8 cellular contexts compared by ENCODE assay signal in the genomic region with DNA sequence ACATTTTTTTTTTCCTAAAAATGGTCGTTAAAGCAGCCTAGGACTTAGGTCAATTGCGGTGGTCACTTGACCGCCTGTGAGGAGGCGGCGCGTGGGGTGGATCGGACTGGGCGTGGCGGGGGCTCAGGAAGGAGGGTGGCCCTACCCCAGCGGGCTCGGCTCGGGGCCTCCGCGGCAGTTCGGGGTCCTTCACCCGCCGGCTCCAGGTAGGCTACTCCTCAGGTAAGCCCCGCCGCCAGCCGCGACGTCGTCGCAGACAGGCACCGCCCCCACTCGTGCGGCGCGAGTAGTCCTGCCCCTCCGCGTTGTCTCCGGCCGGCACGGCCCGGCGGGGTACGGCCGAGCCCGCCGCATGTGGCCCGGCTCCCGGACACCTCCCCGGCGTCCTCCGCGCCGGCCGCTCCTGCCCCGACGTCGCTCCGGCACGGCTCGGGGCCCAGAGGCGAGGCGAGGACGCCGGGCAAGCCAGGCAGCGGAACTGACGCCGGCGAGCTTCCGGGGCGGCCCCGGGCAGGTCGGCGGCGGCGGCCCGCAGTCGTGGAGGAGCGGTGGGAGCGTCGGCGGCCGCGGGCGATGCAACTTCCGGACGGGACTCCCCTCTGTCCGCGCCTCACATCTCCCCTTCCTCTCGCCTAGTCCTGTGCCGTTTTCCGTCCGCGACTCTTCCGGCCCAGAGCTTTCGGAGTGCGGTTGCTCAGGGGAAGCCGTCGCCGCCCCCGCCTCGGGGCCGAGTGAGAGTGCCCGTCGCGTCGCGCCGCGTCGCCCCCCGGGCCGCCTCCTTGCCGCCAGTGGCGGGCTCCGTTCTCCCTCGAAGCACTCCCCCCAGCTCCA. TPM values are rescaled to one million over a fixed set of nuclear protein-coding genes. Genes with fewer than 3 reads are reported as not detected.
A peak's percentile ranks its signal among the peaks of the same experiment; 100 is the strongest.
DNase-seq lines count a peak whose midpoint lies in the region; ATAC-seq and TF ChIP-seq lines count a peak whose summit lies in the region.

A gene (plus strand): TSS at position 513 of the 831 bp plus-strand sequence. CDS start 322 bp downstream, outside the sequence.

- intact Hi-C loops in left ventricle myocardium superior (cut with micrococcal nuclease): no loop called here
- intact Hi-C loops in prostate gland (cut with DNase I): loop anchor here (2.0 kb wide), 1 partner anchor 158 kb away; a partner anchor contains a TSS
- intact Hi-C loops in upper lobe of right lung (cut with DNase I): no loop called here

- 0% methylated on average over 61 of the region's 110 CpGs for WGBS in prostate gland

- peak within 1 kb of the TSS; percentile 93 for H3K4me3 Mint-ChIP-seq in T-helper 17 cell

- H3K27me3 ChIP-seq in prostate gland (replicated peaks; ENCODE audit: insufficient read depth): no peaks in the 10 kb centered on the region
- no peaks in the 10 kb centered on the region for H3K27me3 ChIP-seq in upper lobe of right lung

- H3K4me3 ChIP-seq in prostate gland: peak within 1 kb of the TSS; percentile 79
- peak within 1 kb of the TSS; percentile 92 for H3K4me3 ChIP-seq in upper lobe of right lung

- H3K9me3 ChIP-seq in T-helper 17 cell (ENCODE audit: control insufficient read depth, low read length, poor library complexity, severe bottlenecking) (no peaks in the 10 kb centered on the region), prostate gland (no peaks in the 10 kb centered on the region), upper lobe of right lung (no peaks in the 10 kb centered on the region)

- H3K27me3 Mint-ChIP-seq in T-helper 17 cell: no peaks in the 10 kb centered on the region

- DNase-seq in NCI-H1694 (lab: John Stamatoyannopoulos, UW) (peak; percentile 74), T-helper 17 cell (peak; percentile 79 to 82 (median 80)), amniotic stem cell (lab: John Stamatoyannopoulos, UW) (peak; percentile 37), left ventricle myocardium superior (peak; percentile 90), prostate gland (ENCODE audit: low spot score) (peak; percentile 78), upper lobe of right lung (peak; percentile 96)

- H3K4me1 ChIP-seq in prostate gland (replicated peaks) (no peaks in the 10 kb centered on the region), upper lobe of right lung (peaks cover 26% of the 10 kb centered on the region)

- H3K4me1 Mint-ChIP-seq in T-helper 17 cell: peaks cover 14% of the 10 kb centered on the region

- peak; percentile 98 for TF ChIP-seq POLR2A in GM15510 (IDR thresholded peaks at IDR 0.05; ENCODE audit: borderline replicate concordance, extremely low read depth, insufficient read length)
- peak; percentile 67 for TF ChIP-seq POLR2A in prostate gland (IDR thresholded peaks at IDR 0.05)

- H3K27ac ChIP-seq in prostate gland (peak within 1 kb of the TSS; percentile 97), upper lobe of right lung (peak within 1 kb of the TSS; percentile 99)

- peak within 1 kb of the TSS; percentile 95 for H3K27ac Mint-ChIP-seq in T-helper 17 cell

- ATAC-seq in HG02885 (IDR thresholded peaks at IDR 0.05; ENCODE audit: poor library complexity, unreplicated experiment): peak; percentile 85
- ATAC-seq in T-helper 17 cell: peak; percentile 87
- ATAC-seq in left ventricle myocardium superior: peak; percentile 95
- peak; percentile 95 for ATAC-seq in upper lobe of right lung

- no peaks in the 10 kb centered on the region for H3K36me3 Mint-ChIP-seq in T-helper 17 cell (ENCODE audit: low read depth)

- TF ChIP-seq CTCF in prostate gland (IDR thresholded peaks at IDR 0.05): peak in 1 of 4 experiments; percentile 2
- no peak for TF ChIP-seq CTCF in upper lobe of right lung (IDR thresholded peaks at IDR 0.05)

- no peaks in the 10 kb centered on the region for H3K36me3 ChIP-seq in prostate gland
- H3K36me3 ChIP-seq in upper lobe of right lung: no peaks in the 10 kb centered on the region

RNA-seq across cellular contexts. Expression of the gene that starts here (rescaled TPM):
- 10 to 100 TPM; 30.4 to 33.0 TPM for total RNA-seq in T-helper 17 cell
- total RNA-seq in left ventricle myocardium superior: 14.2 TPM
- 10 to 100 TPM; 19.4 to 32.7 TPM for total RNA-seq in prostate gland
- total RNA-seq in upper lobe of right lung: 34.1 TPM

Comparison
In these comparisons a context has a peak if more than half of its experiments do, and no peak if none do; other contexts are left out.
1. Peak in every context shown above with its lines: DNase-seq, ATAC-seq, H3K4me3 ChIP-seq and H3K27ac ChIP-seq.
2. DNase-seq: peak in every context shown above with its lines; median percentile 96 in upper lobe of right lung; 90 in left ventricle myocardium superior; 80 in T-helper 17 cell; 78 in prostate gland; 74 in NCI-H1694; 37 in amniotic stem cell.